In the genomic region with DNA sequence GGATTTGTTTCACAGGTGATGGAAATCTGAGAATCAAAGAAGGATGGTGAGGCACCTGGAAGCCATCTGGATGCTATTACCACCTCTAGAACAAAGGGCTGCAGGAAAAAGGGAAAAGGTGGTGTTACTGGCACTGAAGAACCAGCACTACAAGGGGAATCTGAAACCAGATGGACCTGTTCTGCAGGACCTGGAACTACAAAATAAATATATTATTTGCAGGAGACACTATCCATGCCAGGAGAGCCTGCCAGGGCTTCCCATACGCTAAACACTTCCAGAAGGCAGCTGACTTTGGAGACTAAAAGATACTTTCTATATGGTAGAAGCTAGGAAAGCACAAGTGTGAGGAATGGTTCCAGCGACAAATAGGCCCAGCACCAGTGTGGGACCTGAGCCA, we compare ENCODE assay signal across 25 cellular contexts.
DNase-seq lines count a peak whose midpoint lies in the region; ATAC-seq, FAIRE-seq and TF ChIP-seq lines count a peak whose summit lies in the region.
"Had no signal": no experiment of that assay in that cellular context is flagged by ENCODE, and none has a peak within 500 bp of the region (broad histone marks: within the 10 kb centered on the region; RNA-seq: fewer than 3 reads in every experiment).

No MANE protein-coding gene starts in this region.

- no peak overlapping the region for H4K91ac ChIP-seq in mesenchymal stem cell (ENCODE audit: low read length)

- 36 to 47% methylated on average over 2 of the region's 2 CpGs for WGBS in pancreas, 2 donors
- WGBS in mesenchymal stem cell: 94% methylated on average over 2 of the region's 2 CpGs

- H2BK120ac ChIP-seq in mesenchymal stem cell (ENCODE audit: low read depth, low read length): no peak overlapping the region

- H3K79me1 ChIP-seq in mesenchymal stem cell (replicated peaks; ENCODE audit: low read length, poor library complexity, severe bottlenecking): no peaks in the 10 kb centered on the region

- TF ChIP-seq CTCF in PC-9 (conservative IDR thresholded peaks at IDR 0.05): no peak
- no peak for TF ChIP-seq CTCF in pancreas (IDR thresholded peaks at IDR 0.05)

- H3K27ac ChIP-seq in PC-9 (no peak overlapping the region), pancreas (no peak overlapping the region), mesenchymal stem cell (ENCODE audit: low read length, poor library complexity, severe bottlenecking) (no peak overlapping the region)
- H3K27ac ChIP-seq: HL-60, neutrophil, SJSA1, spleen had no signal

- intact Hi-C loops in PC-9 (cut with micrococcal nuclease; ENCODE audit: unreplicated experiment) (loop anchor here (10.0 kb wide), 1 partner anchor 75 kb away; no protein-coding TSS in a partner anchor), pancreas (cut with DNase I) (loop anchor here in 1 of 3 donors (10.0 kb wide), 1 partner anchor 135 kb away; no protein-coding TSS in a partner anchor)

- FAIRE-seq in pancreas (lab: Jason Lieb, UNC): no peak
- FAIRE-seq: colon, urothelium cell line had no signal

- no peaks in the 10 kb centered on the region for H3K9me2 ChIP-seq in PC-9 (ENCODE audit: insufficient read depth)

- CTCF ChIA-PET in PC-9 (lab: Charles Lee): no interaction called here

- H3K27me3 ChIP-seq in PC-9 (ENCODE audit: insufficient read depth, low read depth): no peaks in the 10 kb centered on the region
- H3K27me3 ChIP-seq in pancreas: no peaks in the 10 kb centered on the region
- H3K27me3 ChIP-seq in mesenchymal stem cell (ENCODE audit: control insufficient read depth in 1 of 2, insufficient read depth in 1 of 2, low read length in 2 of 2): no peaks in the 10 kb centered on the region
- H3K27me3 ChIP-seq: neutrophil, SJSA1, spleen had no signal

- H2BK12ac ChIP-seq in mesenchymal stem cell (ENCODE audit: low read length in 2 of 2): no peak overlapping the region

- H3K23ac ChIP-seq in mesenchymal stem cell (ENCODE audit: low read length in 2 of 2): no peak overlapping the region

- no peak overlapping the region for H3K18ac ChIP-seq in mesenchymal stem cell (ENCODE audit: low read depth in 1 of 2, low read length in 2 of 2)

- H3K4me2 ChIP-seq in PC-9 (no peak overlapping the region), mesenchymal stem cell (ENCODE audit: low read length, poor library complexity, severe bottlenecking) (no peak overlapping the region)

- H3K4ac ChIP-seq in mesenchymal stem cell (ENCODE audit: low read depth in 1 of 2, low read length in 2 of 2): no peak overlapping the region

- H3K36me3 ChIP-seq in PC-9 (ENCODE audit: low read depth): no peaks in the 10 kb centered on the region
- H3K36me3 ChIP-seq in pancreas: no peaks in the 10 kb centered on the region
- H3K36me3 ChIP-seq in mesenchymal stem cell (ENCODE audit: control insufficient read depth in 1 of 2, insufficient read depth in 2 of 2, low read depth in 1 of 2, low read length in 2 of 2): no peaks in the 10 kb centered on the region
- H3K36me3 ChIP-seq: neutrophil, SJSA1, spleen had no signal

- no peaks in the 10 kb centered on the region for H4K20me1 ChIP-seq in PC-9 (ENCODE audit: insufficient read depth)

- H3F3A ChIP-seq in PC-9 (ENCODE audit: insufficient read depth, low read depth): no peaks in the 10 kb centered on the region

- H2AFZ ChIP-seq in PC-9 (no peak overlapping the region), mesenchymal stem cell (ENCODE audit: low read depth, low read length) (no peak overlapping the region)

- H3K9ac ChIP-seq in mesenchymal stem cell (ENCODE audit: low read length): no peak overlapping the region

- H2BK5ac ChIP-seq in mesenchymal stem cell (ENCODE audit: low read depth, low read length, poor library complexity, severe bottlenecking): no peak overlapping the region

- no peak overlapping the region for H2BK15ac ChIP-seq in mesenchymal stem cell (ENCODE audit: low read depth, poor library complexity, severe bottlenecking)

- POLR2A ChIA-PET in PC-9 (lab: Charles Lee; ENCODE audit: unreplicated experiment): no interaction called here

- no peak overlapping the region for H3K14ac ChIP-seq in mesenchymal stem cell (ENCODE audit: low read length in 2 of 2)

- H3K79me2 ChIP-seq in PC-9 (ENCODE audit: low read depth): no peaks in the 10 kb centered on the region

- H3K4me1 ChIP-seq in PC-9 (replicated peaks; ENCODE audit: insufficient read depth) (peaks cover 7% of the 10 kb centered on the region), pancreas (peaks cover 4 to 10% (median 5%) of the 10 kb centered on the region in 3 donors), mesenchymal stem cell (ENCODE audit: control insufficient read depth, insufficient read depth, low read depth, low read length) (no peaks in the 10 kb centered on the region)
- H3K4me1 ChIP-seq: SJSA1, spleen had no signal

- BruUV-seq in PC-9 (replicated peaks; lab: Mats Ljungman, UMichigan): no TSS peak

- H2AK5ac ChIP-seq in mesenchymal stem cell (ENCODE audit: low read length, severe bottlenecking): no peak overlapping the region

- DNase-seq in DMS53 treated with DMSO at 0.1 percent for 48 hours (lab: John Stamatoyannopoulos, UW; ENCODE audit: unreplicated experiment) (peak; percentile 71), NCI-H2029 (lab: John Stamatoyannopoulos, UW) (peak; percentile 93), PC-9 (peak; percentile 30 to 35), pancreas (peak in 3 of 6 donors; percentile 28 to 67 (median 46)), mesenchymal stem cell (no peak), H4 (ENCODE audit: low spot score) (no peak)
- no peak for DNase-seq in stimulated activated CD4-positive, alpha-beta T cell treated with anti-CD3 and anti-CD28 coated beads, Interleukin-4, amount 100 ng/mL, for 24 hours
- DNase-seq: activated CD4-positive, alpha-beta T cell treated with anti-CD3 and anti-CD28 coated beads, Interleukin-2, amount 50 U/mL, for 4 hours; activated CD8-positive, alpha-beta memory T cell treated with anti-CD3 and anti-CD28 coated beads, Interleukin-2, amount 50 U/mL, for 48 hours; activated naive CD8-positive, alpha-beta T cell treated with anti-CD3 and anti-CD28 coated beads, Interleukin-2, amount 10 ng/mL, durations not matched to agents 7 days and 5 days; COR-L47; endodermal cell; head of caudate nucleus; immature natural killer cell; MM.1S; NCI-H1694; NCI-H82; spleen; stimulated activated CD4-positive, alpha-beta T cell treated with anti-CD3 and anti-CD28 coated beads, Interleukin-4, amount 100 ng/mL, for 4 hours had no signal

- H3K4me3 ChIP-seq in PC-9 (no peak overlapping the region), pancreas (no peak overlapping the region), mesenchymal stem cell (ENCODE audit: insufficient read depth in 1 of 2, low read depth in 1 of 2, low read length in 2 of 2) (no peak overlapping the region)
- H3K4me3 ChIP-seq: SJSA1, spleen had no signal

- H4K8ac ChIP-seq in mesenchymal stem cell (ENCODE audit: low read length): no peak overlapping the region

- ATAC-seq in pancreas: peak; percentile 66 to 95 (median 86)
- ATAC-seq in GM19467 (IDR thresholded peaks at IDR 0.05; ENCODE audit: unreplicated experiment): no peak

- 0 out of 2 replicates have a peak, but pooled peaks cover 4% of the 10 kb centered on the region for H3K9me3 ChIP-seq in PC-9 (ENCODE audit: insufficient read depth, low read depth)
- no peaks in the 10 kb centered on the region for H3K9me3 ChIP-seq in pancreas
- H3K9me3 ChIP-seq in mesenchymal stem cell (ENCODE audit: control insufficient read depth, low read length): no peaks in the 10 kb centered on the region
- H3K9me3 ChIP-seq: neutrophil, SJSA1, spleen had no signal

Comparison
In these comparisons a context has a peak if more than half of its experiments do, and no peak if none do; other contexts are left out.
1. DNase-seq: peak in DMS53 treated with DMSO at 0.1 percent for 48 hours (single experiment), NCI-H2029 (single experiment) and PC-9 (2 of 2); none in stimulated activated CD4-positive, alpha-beta T cell treated with anti-CD3 and anti-CD28 coated beads, Interleukin-4, amount 100 ng/mL, for 24 hours (single experiment), mesenchymal stem cell (single experiment) and H4 (single experiment).